1 cellular context compared by ENCODE assay signal in genomic region chr18:3604626-3605408, GRCh38.
TF ChIP-seq lines count a peak whose summit lies in the region.

No MANE protein-coding gene starts in this region.

TF ChIP-seq in HepG2, 621 proteins besides CTCF, POLR2A, EP300 and RAD21 (continued from another document and continues in another):
- TF ChIP-seq E2F5 (CRISPR knock-in tag; conservative IDR thresholded peaks at IDR 0.05) (no peak), REXO4 (CRISPR knock-in tag; IDR thresholded peaks at IDR 0.05; ENCODE audit: borderline replicate concordance) (no peak), ZBTB10 (CRISPR knock-in tag; IDR thresholded peaks at IDR 0.05; ENCODE audit: borderline replicate concordance) (no peak), ZEB1 (IDR thresholded peaks at IDR 0.05; ENCODE audit: insufficient replicate concordance, low read depth) (peak; percentile 33), RAD51 (IDR thresholded peaks at IDR 0.05; ENCODE audit: borderline replicate concordance) (no peak), NFE2L1 (CRISPR knock-in tag; IDR thresholded peaks at IDR 0.05; ENCODE audit: borderline replicate concordance) (no peak), NFATC3 (CRISPR knock-in tag; IDR thresholded peaks at IDR 0.05) (0 out of 2 replicates have a peak, but pooled peaks have one; percentile 53), SIN3A (IDR thresholded peaks at IDR 0.05; ENCODE audit: borderline replicate concordance, low read depth, low read length) (no peak), ZNF549 (CRISPR knock-in tag; IDR thresholded peaks at IDR 0.05) (no peak), RFXAP (CRISPR knock-in tag; IDR thresholded peaks at IDR 0.05; ENCODE audit: borderline replicate concordance) (no peak), ZNF672 (CRISPR knock-in tag; IDR thresholded peaks at IDR 0.05) (no peak), SMAD1 (CRISPR knock-in tag; IDR thresholded peaks at IDR 0.05; ENCODE audit: borderline replicate concordance, low read depth) (no peak), THAP11 (CRISPR knock-in tag; IDR thresholded peaks at IDR 0.05) (peak; percentile 57; the same call in 1 of the 2 replicates), PBX2 (CRISPR knock-in tag; IDR thresholded peaks at IDR 0.05) (no peak), ZNF790 (CRISPR knock-in tag; IDR thresholded peaks at IDR 0.05; ENCODE audit: borderline replicate concordance) (no peak), STAT6 (CRISPR knock-in tag; IDR thresholded peaks at IDR 0.05; ENCODE audit: borderline replicate concordance) (no peak), MAFK (conservative IDR thresholded peaks at IDR 0.05 in 1 of 2, IDR thresholded peaks at IDR 0.05 in 1 of 2; ENCODE audit: low read length in 2 of 2) (peak; percentile 78 to 87), CERS6 (CRISPR knock-in tag; IDR thresholded peaks at IDR 0.05) (no peak), ZNF781 (CRISPR knock-in tag; IDR thresholded peaks at IDR 0.05; ENCODE audit: borderline replicate concordance, not compliant biosample characterization) (no peak), ARID2 (CRISPR knock-in tag; IDR thresholded peaks at IDR 0.05; ENCODE audit: borderline replicate concordance) (no peak), ARNTL (CRISPR knock-in tag; IDR thresholded peaks at IDR 0.05) (no peak), ZNF275 (CRISPR knock-in tag; IDR thresholded peaks at IDR 0.05; ENCODE audit: borderline replicate concordance) (no peak), ZKSCAN5 (CRISPR knock-in tag; IDR thresholded peaks at IDR 0.05) (no peak), ZNF318 (CRISPR knock-in tag; IDR thresholded peaks at IDR 0.05) (no peak), ZFP62 (CRISPR knock-in tag; IDR thresholded peaks at IDR 0.05) (no peak), HIVEP1 (CRISPR knock-in tag; IDR thresholded peaks at IDR 0.05) (no peak), RERE (CRISPR knock-in tag; IDR thresholded peaks at IDR 0.05; ENCODE audit: low read depth) (peak; percentile 60; the same call in 1 of the 2 replicates), SALL1 (CRISPR knock-in tag; IDR thresholded peaks at IDR 0.05) (peak; percentile 33; the same call in 1 of the 2 replicates), MAFG (CRISPR knock-in tag; IDR thresholded peaks at IDR 0.05) (peak; percentile 46; the same call in 1 of the 2 replicates), PCBP1 (IDR thresholded peaks at IDR 0.05; ENCODE audit: borderline replicate concordance, low read depth, low read length) (no peak)
